34 cellular contexts compared by ENCODE assay signal in genomic region chr4:56462157-56462556, GRCh38. TPM values are rescaled to one million over a fixed set of nuclear protein-coding genes. Genes with fewer than 3 reads are reported as not detected.
DNase-seq lines count a peak whose midpoint lies in the region; ATAC-seq lines count a peak whose summit lies in the region.
"Had no signal": no experiment of that assay in that cellular context is flagged by ENCODE, and none has a peak within 500 bp of the region (broad histone marks: within the 10 kb centered on the region; RNA-seq: fewer than 3 reads in every experiment).

No MANE protein-coding gene starts in this region.

- H3K4me1 Mint-ChIP-seq in activated T-cell treated with anti-CD3 and anti-CD28 coated beads, Interleukin-2, amount 50 U/mL, for 72 hours (ENCODE audit: low read depth) = peaks cover 41% of the 10 kb centered on the region
- peaks cover 27% of the 10 kb centered on the region for H3K4me1 Mint-ChIP-seq in T-helper 17 cell

- H3K4me3 Mint-ChIP-seq in activated T-cell treated with anti-CD3 and anti-CD28 coated beads, Interleukin-2, amount 50 U/mL, for 72 hours = no peak overlapping the region
- no peak overlapping the region for H3K4me3 Mint-ChIP-seq in T-helper 17 cell
- H3K4me3 Mint-ChIP-seq: activated CD8-positive, alpha-beta T cell treated with anti-CD3 and anti-CD28 coated beads, Interleukin-2, amount 10 ng/mL, durations not matched to agents 7 days and 5 days; central memory CD8-positive, alpha-beta T cell; dendritic cell treated with granulocyte-macrophage colony-stimulating factor and Interleukin-4, amounts not matched to agents 40 ng/mL and 50 ng/mL, for 4 days; immature natural killer cell; T-helper 1 cell treated with Interleukin-12 subunit alpha and Interleukin-12 subunit beta and Interleukin-4 antibody, amounts not matched to agents 30 μg/mL and 1 μg/mL, for 36 hours had no signal

- peaks cover 12% of the 10 kb centered on the region for H3K4me1 ChIP-seq in mesodermal cell (ENCODE audit: control insufficient read depth, insufficient read depth, low read length, poor library complexity, severe bottlenecking)

- H3K4me3 ChIP-seq in mesodermal cell (ENCODE audit: extremely low read depth, insufficient read depth, low read length, poor library complexity, severe bottlenecking) = no peak overlapping the region
- H3K4me3 ChIP-seq: A549, adrenal gland, ovary, skin epidermis, testis had no signal

- H3K9me3 ChIP-seq in T-helper 17 cell (ENCODE audit: control insufficient read depth, low read length, poor library complexity, severe bottlenecking) = no peaks in the 10 kb centered on the region
- H3K9me3 ChIP-seq in mesodermal cell (ENCODE audit: control insufficient read depth, low read length) = no peaks in the 10 kb centered on the region
- H3K9me3 ChIP-seq: A549, adrenal gland, ovary, SK-N-SH, testis had no signal

- no peaks in the 10 kb centered on the region for H3K27me3 Mint-ChIP-seq in activated T-cell treated with anti-CD3 and anti-CD28 coated beads, Interleukin-2, amount 50 U/mL, for 72 hours (ENCODE audit: low read depth)
- H3K27me3 Mint-ChIP-seq in T-helper 17 cell = no peaks in the 10 kb centered on the region
- H3K27me3 Mint-ChIP-seq: CD4-positive, CD25-positive, alpha-beta regulatory T cell; central memory CD8-positive, alpha-beta T cell; dendritic cell treated with granulocyte-macrophage colony-stimulating factor and Interleukin-4, amounts not matched to agents 40 ng/mL and 50 ng/mL, for 4 days had no signal

- no peaks in the 10 kb centered on the region for H3K9me3 Mint-ChIP-seq in activated T-cell treated with anti-CD3 and anti-CD28 coated beads, Interleukin-2, amount 50 U/mL, for 72 hours
- H3K9me3 Mint-ChIP-seq: CD4-positive, CD25-positive, alpha-beta regulatory T cell; central memory CD8-positive, alpha-beta T cell; dendritic cell treated with granulocyte-macrophage colony-stimulating factor and Interleukin-4, amounts not matched to agents 40 ng/mL and 50 ng/mL, for 4 days; immature natural killer cell; nephron; T-helper 1 cell treated with Interleukin-12 subunit alpha and Interleukin-12 subunit beta and Interleukin-4 antibody, amounts not matched to agents 30 μg/mL and 1 μg/mL, for 36 hours had no signal

- H3K27ac Mint-ChIP-seq in activated T-cell treated with anti-CD3 and anti-CD28 coated beads, Interleukin-2, amount 50 U/mL, for 72 hours = peak overlapping the region; percentile 29
- peak overlapping the region; percentile 84 for H3K27ac Mint-ChIP-seq in T-helper 17 cell
- H3K27ac Mint-ChIP-seq: activated CD8-positive, alpha-beta T cell treated with anti-CD3 and anti-CD28 coated beads, Interleukin-2, amount 10 ng/mL, durations not matched to agents 7 days and 5 days; CD4-positive, CD25-positive, alpha-beta regulatory T cell; dendritic cell treated with granulocyte-macrophage colony-stimulating factor and Interleukin-4, amounts not matched to agents 40 ng/mL and 50 ng/mL, for 4 days; nephron; T-helper 1 cell treated with Interleukin-12 subunit alpha and Interleukin-12 subunit beta and Interleukin-4 antibody, amounts not matched to agents 30 μg/mL and 1 μg/mL, for 36 hours had no signal

- peaks cover 73% of the 10 kb centered on the region for H3K36me3 ChIP-seq in mesodermal cell (ENCODE audit: control insufficient read depth, insufficient read depth, low read length)
- H3K36me3 ChIP-seq: ovary had no signal

- ATAC-seq in activated T-cell treated with anti-CD3 and anti-CD28 coated beads, Interleukin-2, amount 50 U/mL, for 72 hours (replicated peaks in 1 of 2) = no peak
- ATAC-seq in T-helper 17 cell (no peak), GM21360 (IDR thresholded peaks at IDR 0.05; ENCODE audit: unreplicated experiment) (no peak)
- ATAC-seq: A549; activated CD4-positive, CD25-positive, alpha-beta regulatory T cell treated with anti-CD3 and anti-CD28 coated beads, Interleukin-2, amount 50 U/mL, for 24 hours; activated CD8-positive, alpha-beta T cell treated with anti-CD3 and anti-CD28 coated beads, Interleukin-2, amount 10 ng/mL, durations not matched to agents 7 days and 5 days; left colon; PC-3 had no signal

- DNase-seq in activated T-cell treated with anti-CD3 and anti-CD28 coated beads, Interleukin-2, amount 50 U/mL, for 72 hours = no peak
- DNase-seq in activated T-cell treated with anti-CD3 and anti-CD28 coated beads for 4 hours (no peak), T-helper 17 cell (no peak), SIG-M5 treated with dmso at 0.1 percent for 504 hours (lab: John Stamatoyannopoulos, UW; ENCODE audit: unreplicated experiment) (no peak)
- DNase-seq: activated CD8-positive, alpha-beta T cell treated with anti-CD3 and anti-CD28 coated beads, Interleukin-2, amount 10 ng/mL, durations not matched to agents 7 days and 5 days; activated gamma-delta T cell treated with Interleukin-2 at 50 U/mL for 16 hours; adrenal gland; AML-193; Calu3; CD4-positive, CD25-positive, alpha-beta regulatory T cell; DND-41; GF-D8; immature natural killer cell; Kasumi-1; left colon; NCI-H1417 treated with DMSO at 0.1 percent for 48 hours; NCI-H2081; NCI-H526; NK-92 treated with Interleukin-12 subunit alpha and Interleukin-12 subunit beta, amount 100 ng/mL, for 24 hours; ovary; PC-3; SK-N-SH; stimulated activated naive CD4-positive, alpha-beta T cell treated with Interleukin-2 at 50 U/mL for 16 hours; testis had no signal

- peak overlapping the region; percentile 10 for H3K27ac ChIP-seq in mesodermal cell (ENCODE audit: low read depth, low read length, severe bottlenecking)
- H3K27ac ChIP-seq: A549, adrenal gland, ovary, skin epidermis, testis had no signal

- peaks cover 8 to 38% of the 10 kb centered on the region in 2 donors for H3K36me3 Mint-ChIP-seq in activated T-cell treated with anti-CD3 and anti-CD28 coated beads, Interleukin-2, amount 50 U/mL, for 72 hours (ENCODE audit: insufficient read depth in 2 of 2)
- H3K36me3 Mint-ChIP-seq in T-helper 17 cell (ENCODE audit: low read depth) = peaks cover 7% of the 10 kb centered on the region

RNA-seq across cellular contexts. Expression of gene SRP72, which starts 5.3 kb away (rescaled TPM):
- 100 to 1,000 TPM; 187 to 200 TPM for total RNA-seq in activated T-cell treated with anti-CD3 and anti-CD28 coated beads, Interleukin-2, amount 50 U/mL, for 72 hours
- total RNA-seq in T-helper 17 cell = 100 to 1,000 TPM; 110 to 133 TPM
- polyA plus RNA-seq in mesodermal cell (2013, experiment 1 of 2) = 127 TPM
- 137 TPM for polyA plus RNA-seq in mesodermal cell (2013, experiment 2 of 2)

RNA-seq across cellular contexts. Expression of gene PAICS, which starts 26.1 kb away (rescaled TPM):
- total RNA-seq in activated T-cell treated with anti-CD3 and anti-CD28 coated beads, Interleukin-2, amount 50 U/mL, for 72 hours = 100 to 1,000 TPM; 174 to 190 TPM
- 10 to 100 TPM; 27.1 to 29.8 TPM for total RNA-seq in T-helper 17 cell
- 183 TPM for polyA plus RNA-seq in mesodermal cell (2013, experiment 1 of 2)
- 198 TPM for polyA plus RNA-seq in mesodermal cell (2013, experiment 2 of 2)

RNA-seq across cellular contexts. Expression of gene PPAT, which starts 26.7 kb away (rescaled TPM):
- 10 to 100 TPM; 25.6 to 32.7 TPM for total RNA-seq in activated T-cell treated with anti-CD3 and anti-CD28 coated beads, Interleukin-2, amount 50 U/mL, for 72 hours
- 1 to 10 TPM; 9.5 to 9.6 TPM for total RNA-seq in T-helper 17 cell
- polyA plus RNA-seq in mesodermal cell (2013, experiment 1 of 2) = 28.8 TPM
- polyA plus RNA-seq in mesodermal cell (2013, experiment 2 of 2) = 30.3 TPM

RNA-seq across cellular contexts. Expression of gene ARL9, which starts 43.4 kb away (rescaled TPM):
- total RNA-seq in activated T-cell treated with anti-CD3 and anti-CD28 coated beads, Interleukin-2, amount 50 U/mL, for 72 hours = under 1 TPM; 0.29 to 0.35 TPM
- total RNA-seq in T-helper 17 cell = not detected
- polyA plus RNA-seq in mesodermal cell (2013, experiment 1 of 2) = 0.63 TPM
- 0.35 TPM for polyA plus RNA-seq in mesodermal cell (2013, experiment 2 of 2)
- total RNA-seq: CD4-positive, CD25-positive, alpha-beta regulatory T cell; lung microvascular endothelial cell had no signal
- polyA plus RNA-seq: CD4-positive, CD25-positive, alpha-beta regulatory T cell; SK-N-SH had no signal

Comparison
In these comparisons a context has a peak if more than half of its experiments do, and no peak if none do; other contexts are left out.
1. RNA of gene PAICS, which starts 26.1 kb away (total RNA-seq): 174 to 190 TPM in activated T-cell treated with anti-CD3 and anti-CD28 coated beads, Interleukin-2, amount 50 U/mL, for 72 hours; 27.1 to 29.8 TPM in T-helper 17 cell; every median in the first group is over 4 times any median in the second.